1 cellular context compared by ENCODE assay signal in the genomic region with DNA sequence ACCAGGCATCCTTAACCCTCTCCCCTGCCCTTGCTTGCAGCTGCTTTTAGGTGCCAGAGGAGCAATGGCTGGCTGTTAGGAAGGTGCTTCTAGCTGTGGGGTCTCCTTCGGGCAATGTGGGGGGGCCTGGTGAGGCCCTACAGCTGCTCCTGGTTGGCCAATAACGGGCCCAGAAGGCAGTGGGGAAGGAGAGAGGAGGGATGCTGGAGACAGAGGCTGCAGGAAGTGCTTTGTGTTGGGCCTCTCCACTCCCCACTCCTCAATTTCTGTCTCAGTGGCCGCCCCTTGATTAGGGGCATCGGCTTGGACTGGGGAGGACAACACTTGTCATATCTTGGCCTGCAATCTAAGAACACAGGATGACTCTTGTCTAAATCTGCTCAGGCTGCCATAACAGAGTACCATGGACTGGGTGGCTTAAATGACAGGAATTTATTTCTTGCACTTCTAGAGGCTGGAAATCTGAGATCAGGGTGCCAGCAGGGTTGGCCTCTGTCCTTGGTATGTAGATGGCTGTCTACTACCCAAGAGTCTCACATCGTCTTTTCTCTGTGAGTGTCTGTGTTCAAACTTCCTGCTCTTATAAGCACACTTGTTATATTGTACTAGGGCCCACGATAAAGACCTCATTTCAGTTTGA.
TF ChIP-seq lines count a peak whose summit lies in the region.

No MANE protein-coding gene starts in this region.

TF ChIP-seq in GM12878, 131 proteins besides CTCF, POLR2A, EP300 and RAD21 (continued from another document):
- TF ChIP-seq, protein P1, sequence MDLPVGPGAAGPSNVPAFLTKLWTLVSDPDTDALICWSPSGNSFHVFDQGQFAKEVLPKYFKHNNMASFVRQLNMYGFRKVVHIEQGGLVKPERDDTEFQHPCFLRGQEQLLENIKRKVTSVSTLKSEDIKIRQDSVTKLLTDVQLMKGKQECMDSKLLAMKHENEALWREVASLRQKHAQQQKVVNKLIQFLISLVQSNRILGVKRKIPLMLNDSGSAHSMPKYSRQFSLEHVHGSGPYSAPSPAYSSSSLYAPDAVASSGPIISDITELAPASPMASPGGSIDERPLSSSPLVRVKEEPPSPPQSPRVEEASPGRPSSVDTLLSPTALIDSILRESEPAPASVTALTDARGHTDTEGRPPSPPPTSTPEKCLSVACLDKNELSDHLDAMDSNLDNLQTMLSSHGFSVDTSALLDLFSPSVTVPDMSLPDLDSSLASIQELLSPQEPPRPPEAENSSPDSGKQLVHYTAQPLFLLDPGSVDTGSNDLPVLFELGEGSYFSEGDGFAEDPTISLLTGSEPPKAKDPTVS (IDR thresholded peaks at IDR 0.05; ENCODE audit: low read depth, low read length): no peak
- TF ChIP-seq FOXK2 (IDR thresholded peaks at IDR 0.05) (no peak), MYB (IDR thresholded peaks at IDR 0.05; ENCODE audit: borderline replicate concordance, low read depth, low read length) (no peak), ETV6 (conservative IDR thresholded peaks at IDR 0.05 in 1 of 2, IDR thresholded peaks at IDR 0.05 in 1 of 2; ENCODE audit: borderline replicate concordance in 1 of 2, low read depth in 1 of 2) (no peak), CREB1 (IDR thresholded peaks at IDR 0.05; ENCODE audit: low read depth) (no peak), CEBPB (IDR thresholded peaks at IDR 0.05; ENCODE audit: borderline replicate concordance in 1 of 2, low read depth in 2 of 2, low read length in 2 of 2) (no peak), POLR2AphosphoS2 (IDR thresholded peaks at IDR 0.05; ENCODE audit: low read depth, low read length) (no peak), PAX5 (IDR thresholded peaks at IDR 0.05; ENCODE audit: borderline replicate concordance, low read depth, low read length) (no peak), SMARCA5 (IDR thresholded peaks at IDR 0.05) (no peak), RAD51 (IDR thresholded peaks at IDR 0.05) (no peak), ZNF207 (IDR thresholded peaks at IDR 0.05; ENCODE audit: borderline replicate concordance) (no peak), SREBF1 (IDR thresholded peaks at IDR 0.05; ENCODE audit: low read length) (no peak), EGR1 (IDR thresholded peaks at IDR 0.05; ENCODE audit: borderline replicate concordance in 1 of 2, low read depth in 2 of 2, low read length in 2 of 2) (no peak), CHD2 (IDR thresholded peaks at IDR 0.05; ENCODE audit: borderline replicate concordance, low read depth, low read length) (no peak)
- TF ChIP-seq, protein P2, sequence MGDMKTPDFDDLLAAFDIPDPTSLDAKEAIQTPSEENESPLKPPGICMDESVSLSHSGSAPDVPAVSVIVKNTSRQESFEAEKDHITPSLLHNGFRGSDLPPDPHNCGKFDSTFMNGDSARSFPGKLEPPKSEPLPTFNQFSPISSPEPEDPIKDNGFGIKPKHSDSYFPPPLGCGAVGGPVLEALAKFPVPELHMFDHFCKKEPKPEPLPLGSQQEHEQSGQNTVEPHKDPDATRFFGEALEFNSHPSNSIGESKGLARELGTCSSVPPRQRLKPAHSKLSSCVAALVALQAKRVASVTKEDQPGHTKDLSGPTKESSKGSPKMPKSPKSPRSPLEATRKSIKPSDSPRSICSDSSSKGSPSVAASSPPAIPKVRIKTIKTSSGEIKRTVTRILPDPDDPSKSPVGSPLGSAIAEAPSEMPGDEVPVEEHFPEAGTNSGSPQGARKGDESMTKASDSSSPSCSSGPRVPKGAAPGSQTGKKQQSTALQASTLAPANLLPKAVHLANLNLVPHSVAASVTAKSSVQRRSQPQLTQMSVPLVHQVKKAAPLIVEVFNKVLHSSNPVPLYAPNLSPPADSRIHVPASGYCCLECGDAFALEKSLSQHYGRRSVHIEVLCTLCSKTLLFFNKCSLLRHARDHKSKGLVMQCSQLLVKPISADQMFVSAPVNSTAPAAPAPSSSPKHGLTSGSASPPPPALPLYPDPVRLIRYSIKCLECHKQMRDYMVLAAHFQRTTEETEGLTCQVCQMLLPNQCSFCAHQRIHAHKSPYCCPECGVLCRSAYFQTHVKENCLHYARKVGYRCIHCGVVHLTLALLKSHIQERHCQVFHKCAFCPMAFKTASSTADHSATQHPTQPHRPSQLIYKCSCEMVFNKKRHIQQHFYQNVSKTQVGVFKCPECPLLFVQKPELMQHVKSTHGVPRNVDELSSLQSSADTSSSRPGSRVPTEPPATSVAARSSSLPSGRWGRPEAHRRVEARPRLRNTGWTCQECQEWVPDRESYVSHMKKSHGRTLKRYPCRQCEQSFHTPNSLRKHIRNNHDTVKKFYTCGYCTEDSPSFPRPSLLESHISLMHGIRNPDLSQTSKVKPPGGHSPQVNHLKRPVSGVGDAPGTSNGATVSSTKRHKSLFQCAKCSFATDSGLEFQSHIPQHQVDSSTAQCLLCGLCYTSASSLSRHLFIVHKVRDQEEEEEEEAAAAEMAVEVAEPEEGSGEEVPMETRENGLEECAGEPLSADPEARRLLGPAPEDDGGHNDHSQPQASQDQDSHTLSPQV (IDR thresholded peaks at IDR 0.05): no peak
- TF ChIP-seq, protein P3, sequence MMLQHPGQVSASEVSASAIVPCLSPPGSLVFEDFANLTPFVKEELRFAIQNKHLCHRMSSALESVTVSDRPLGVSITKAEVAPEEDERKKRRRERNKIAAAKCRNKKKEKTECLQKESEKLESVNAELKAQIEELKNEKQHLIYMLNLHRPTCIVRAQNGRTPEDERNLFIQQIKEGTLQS (IDR thresholded peaks at IDR 0.05; ENCODE audit: borderline replicate concordance, extremely low read depth, low read depth, low read length): no peak
